22 cellular contexts compared by ENCODE assay signal in the genomic region with DNA sequence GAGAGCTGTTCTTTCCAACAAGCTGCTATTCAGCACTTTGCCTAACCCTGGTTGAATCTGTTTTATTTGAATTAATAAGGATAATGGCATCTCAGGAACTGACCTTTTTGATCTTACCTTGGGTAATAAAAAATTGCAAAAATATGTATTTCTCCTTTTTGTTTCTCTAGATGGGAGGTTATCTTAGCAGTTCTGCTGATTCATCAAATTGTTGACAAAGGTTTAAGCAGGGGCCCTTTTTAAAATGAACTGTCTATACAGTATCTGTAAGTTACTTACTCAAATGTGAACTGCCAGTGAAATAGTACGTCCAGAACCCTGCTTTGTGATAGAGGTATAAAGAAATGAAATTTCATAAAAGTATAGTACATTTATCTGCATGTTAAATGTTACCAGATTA. TPM values are rescaled to one million over a fixed set of nuclear protein-coding genes. Genes with fewer than 3 reads are reported as not detected.
A peak's percentile ranks its signal among the peaks of the same experiment; 100 is the strongest.
DNase-seq lines count a peak whose midpoint lies in the region; ATAC-seq, FAIRE-seq and TF ChIP-seq lines count a peak whose summit lies in the region.
"Had no signal": no experiment of that assay in that cellular context is flagged by ENCODE, and none has a peak within 500 bp of the region (broad histone marks: within the 10 kb centered on the region; RNA-seq: fewer than 3 reads in every experiment).

No MANE protein-coding gene starts in this region.

- no peaks in the 10 kb centered on the region for H3K9me3 Mint-ChIP-seq in central memory CD8-positive, alpha-beta T cell
- H3K9me3 Mint-ChIP-seq: neural progenitor cell had no signal

- no peak for TF ChIP-seq EP300 in A549 (IDR thresholded peaks at IDR 0.05)

- CTCF ChIA-PET in A549 (lab: Yijun Ruan, JAX), result interaction anchor here (0.7 to 4.3 kb wide), 9 partner anchors 9 to 215 kb away, joined by 3 to 57 read pairs (median 4); no protein-coding TSS in a partner anchor

- H3K4me3 ChIP-seq in A549, result no peak overlapping the region

- TF ChIP-seq POLR2A in A549 (IDR thresholded peaks at IDR 0.05; ENCODE audit: low read length), result no peak

- H3K36me3 Mint-ChIP-seq in central memory CD8-positive, alpha-beta T cell (ENCODE audit: insufficient read depth), result peaks cover 2% of the 10 kb centered on the region
- H3K36me3 Mint-ChIP-seq: neural progenitor cell had no signal

- no peak overlapping the region; the same call in 2 of the 3 replicates for H3K4me2 ChIP-seq in A549

- WGBS in A549 (ENCODE audit: missing lambda C conversion rate), result 43% methylated on average over 1 of the region's 1 CpG

- TF ChIP-seq CTCF in A549 (IDR thresholded peaks at IDR 0.05), result no peak

- peaks cover 11% of the 10 kb centered on the region for H3K36me3 ChIP-seq in KOPT-K1 (ENCODE audit: insufficient read depth, low read length)
- H3K36me3 ChIP-seq: brain microvascular endothelial cell, neural progenitor cell, prostate gland had no signal

- H3K9me3 ChIP-seq in A549 (no peaks in the 10 kb centered on the region), KOPT-K1 (ENCODE audit: insufficient read depth, low read length, poor library complexity, severe bottlenecking) (peaks cover 5% of the 10 kb centered on the region)
- H3K9me3 ChIP-seq: prostate gland, testis had no signal

- peaks cover 44% of the 10 kb centered on the region for H3K4me1 Mint-ChIP-seq in central memory CD8-positive, alpha-beta T cell

- H3K4me3 Mint-ChIP-seq in central memory CD8-positive, alpha-beta T cell, result peak overlapping the region; percentile 97

- no peaks in the 10 kb centered on the region for H3K27me3 Mint-ChIP-seq in central memory CD8-positive, alpha-beta T cell

- H3K4me1 ChIP-seq in A549, result no peaks in the 10 kb centered on the region
- H3K4me1 ChIP-seq: foreskin keratinocyte, neural progenitor cell, prostate gland, testis had no signal

- H3K27ac ChIP-seq in A549 (no peak overlapping the region), KOPT-K1 (ENCODE audit: low read depth, low read length, poor library complexity, severe bottlenecking) (peak overlapping the region; percentile 98)
- H3K27ac ChIP-seq: brain microvascular endothelial cell, foreskin keratinocyte, neural progenitor cell, prostate gland, testis had no signal

- POLR2A ChIA-PET in A549 (lab: Yijun Ruan, JAX), result no interaction called here

- ATAC-seq in A549, result no peak
- ATAC-seq in central memory CD8-positive, alpha-beta T cell (replicated peaks; ENCODE audit: extremely low read depth, poor library complexity, severe bottlenecking), result no peak

- TF ChIP-seq RAD21 in A549 (conservative IDR thresholded peaks at IDR 0.05 in 1 of 2, IDR thresholded peaks at IDR 0.05 in 1 of 2), result no peak

- no peak for FAIRE-seq in A549 (lab: Jason Lieb, UNC)
- FAIRE-seq: small intestine had no signal

- no peak overlapping the region for H3K27ac Mint-ChIP-seq in central memory CD8-positive, alpha-beta T cell (ENCODE audit: low read depth)
- H3K27ac Mint-ChIP-seq: neural progenitor cell had no signal

- DNase-seq in NCI-H1694 treated with DMSO at 0.1 percent for 48 hours (lab: John Stamatoyannopoulos, UW) (peak; percentile 44), NCI-H1694 (lab: John Stamatoyannopoulos, UW) (no peak), A549 (ENCODE audit: low read depth in 1 of 2, low spot score in 1 of 2) (no peak), NCI-H82 treated with DMSO at 0.1 percent for 48 hours (lab: John Stamatoyannopoulos, UW; ENCODE audit: unreplicated experiment) (no peak), GDM1 (lab: John Stamatoyannopoulos, UW) (no peak)
- DNase-seq in central memory CD8-positive, alpha-beta T cell (ENCODE audit: low spot score in 2 of 2), result no peak
- DNase-seq in stimulated activated CD4-positive, alpha-beta T cell treated with anti-CD3 and anti-CD28 coated beads, Interleukin-1b, Interleukin-23, amount 100 ng/mL, for 48 hours, result no peak
- DNase-seq: 8988T; activated CD4-positive, CD25-positive, alpha-beta regulatory T cell; activated CD8-positive, alpha-beta memory T cell treated with anti-CD3 and anti-CD28 coated beads, Interleukin-2, amount 50 U/mL, for 4 hours; activated naive CD4-positive, alpha-beta T cell treated with anti-CD3 and anti-CD28 coated beads, Interleukin-2, amount 50 U/mL, for 16 hours; brain microvascular endothelial cell; foreskin keratinocyte; NCI-H2029 treated with DMSO at 0.1 percent for 48 hours; NCI-H524 treated with DMSO at 0.1 percent for 48 hours; SHP77 treated with DMSO at 0.1 percent for 48 hours; small intestine; testis had no signal

TF ChIP-seq in A549, 52 proteins besides CTCF, POLR2A, EP300 and RAD21:
- peak; percentile 96 for TF ChIP-seq MAFK (IDR thresholded peaks at IDR 0.05; ENCODE audit: partially characterized antibody)
- TF ChIP-seq TP53 (CRISPR knock-in tag; IDR thresholded peaks at IDR 0.05), result no peak

RNA-seq across cellular contexts. Expression of gene TSHR, which starts 0.7 kb away (rescaled TPM):
- polyA plus RNA-seq in A549 (2011; rRNA removed) (not detected in 2 replicates), A549 (2017; fragmentation: RNase III; extraction: RNeasy Plus Mini Kit Qiagen cat#74134 plus additional on column Dnase treatment) (not detected in 3 replicates)
- not detected in 2 replicates for polyA plus RNA-seq in A549 (2012; cell fraction: cytosol; rRNA removed)
- polyA plus RNA-seq in A549 (2012; cell fraction: nucleus; rRNA removed), result not detected in 2 replicates
- not detected in 2 replicates for polyA minus RNA-seq in A549 (2011; rRNA and poly(A)+ RNA removed)
- polyA plus RNA-seq: BJ, foreskin keratinocyte had no signal

RNA-seq across cellular contexts. Expression of gene CEP128, which starts 14.6 kb away (rescaled TPM):
- 5.7 and 7.0 TPM in 2 replicates for polyA plus RNA-seq in A549 (2011; rRNA removed)
- 2.2 and 2.5 TPM in 2 replicates for polyA plus RNA-seq in A549 (2012; cell fraction: cytosol; rRNA removed)
- 1.6 and 3.0 TPM in 2 replicates for polyA plus RNA-seq in A549 (2012; cell fraction: nucleus; rRNA removed)
- 5.6 to 5.8 TPM (median 5.8 TPM) in 3 replicates for polyA plus RNA-seq in A549 (2017; fragmentation: RNase III; extraction: RNeasy Plus Mini Kit Qiagen cat#74134 plus additional on column Dnase treatment)
- 26.2 and 35.3 TPM in 2 replicates for polyA minus RNA-seq in A549 (2011; rRNA and poly(A)+ RNA removed)
